ENCODE assay signal across 1 cellular context in the genomic region with DNA sequence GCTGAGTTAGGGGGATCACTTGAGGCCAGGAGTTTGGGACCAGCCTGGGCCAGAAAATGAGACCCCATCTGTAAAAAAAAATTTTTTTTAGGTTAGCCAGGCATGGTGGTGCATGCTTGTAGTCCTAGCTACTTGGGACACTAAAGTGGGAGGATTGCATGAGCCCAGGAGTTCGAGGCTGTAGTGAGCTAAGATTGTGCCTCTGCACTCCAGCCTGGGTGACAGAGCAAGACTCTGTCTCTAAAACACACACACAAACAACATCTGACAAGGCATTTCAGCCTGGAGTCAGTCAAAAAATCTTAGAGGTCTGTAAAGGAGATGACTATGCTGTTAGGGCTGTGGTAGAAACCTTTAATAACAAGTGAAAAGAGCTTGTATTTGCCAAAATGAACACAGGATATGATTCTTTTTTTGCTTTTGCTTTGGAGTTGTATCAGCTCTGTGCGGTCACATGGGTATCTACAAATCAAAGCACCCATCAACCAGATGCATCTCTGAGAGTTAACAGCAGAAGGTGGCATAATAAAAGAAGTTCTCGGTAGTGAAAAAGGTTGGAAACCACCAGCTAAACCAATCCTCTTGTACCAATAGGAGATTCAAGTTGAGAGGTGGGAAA.
TF ChIP-seq lines count a peak whose summit lies in the region.

No MANE protein-coding gene starts in this region.

TF ChIP-seq in GM23338, 12 proteins besides CTCF, POLR2A, EP300 and RAD21 (continued from another document):
- TF ChIP-seq, protein P1, sequence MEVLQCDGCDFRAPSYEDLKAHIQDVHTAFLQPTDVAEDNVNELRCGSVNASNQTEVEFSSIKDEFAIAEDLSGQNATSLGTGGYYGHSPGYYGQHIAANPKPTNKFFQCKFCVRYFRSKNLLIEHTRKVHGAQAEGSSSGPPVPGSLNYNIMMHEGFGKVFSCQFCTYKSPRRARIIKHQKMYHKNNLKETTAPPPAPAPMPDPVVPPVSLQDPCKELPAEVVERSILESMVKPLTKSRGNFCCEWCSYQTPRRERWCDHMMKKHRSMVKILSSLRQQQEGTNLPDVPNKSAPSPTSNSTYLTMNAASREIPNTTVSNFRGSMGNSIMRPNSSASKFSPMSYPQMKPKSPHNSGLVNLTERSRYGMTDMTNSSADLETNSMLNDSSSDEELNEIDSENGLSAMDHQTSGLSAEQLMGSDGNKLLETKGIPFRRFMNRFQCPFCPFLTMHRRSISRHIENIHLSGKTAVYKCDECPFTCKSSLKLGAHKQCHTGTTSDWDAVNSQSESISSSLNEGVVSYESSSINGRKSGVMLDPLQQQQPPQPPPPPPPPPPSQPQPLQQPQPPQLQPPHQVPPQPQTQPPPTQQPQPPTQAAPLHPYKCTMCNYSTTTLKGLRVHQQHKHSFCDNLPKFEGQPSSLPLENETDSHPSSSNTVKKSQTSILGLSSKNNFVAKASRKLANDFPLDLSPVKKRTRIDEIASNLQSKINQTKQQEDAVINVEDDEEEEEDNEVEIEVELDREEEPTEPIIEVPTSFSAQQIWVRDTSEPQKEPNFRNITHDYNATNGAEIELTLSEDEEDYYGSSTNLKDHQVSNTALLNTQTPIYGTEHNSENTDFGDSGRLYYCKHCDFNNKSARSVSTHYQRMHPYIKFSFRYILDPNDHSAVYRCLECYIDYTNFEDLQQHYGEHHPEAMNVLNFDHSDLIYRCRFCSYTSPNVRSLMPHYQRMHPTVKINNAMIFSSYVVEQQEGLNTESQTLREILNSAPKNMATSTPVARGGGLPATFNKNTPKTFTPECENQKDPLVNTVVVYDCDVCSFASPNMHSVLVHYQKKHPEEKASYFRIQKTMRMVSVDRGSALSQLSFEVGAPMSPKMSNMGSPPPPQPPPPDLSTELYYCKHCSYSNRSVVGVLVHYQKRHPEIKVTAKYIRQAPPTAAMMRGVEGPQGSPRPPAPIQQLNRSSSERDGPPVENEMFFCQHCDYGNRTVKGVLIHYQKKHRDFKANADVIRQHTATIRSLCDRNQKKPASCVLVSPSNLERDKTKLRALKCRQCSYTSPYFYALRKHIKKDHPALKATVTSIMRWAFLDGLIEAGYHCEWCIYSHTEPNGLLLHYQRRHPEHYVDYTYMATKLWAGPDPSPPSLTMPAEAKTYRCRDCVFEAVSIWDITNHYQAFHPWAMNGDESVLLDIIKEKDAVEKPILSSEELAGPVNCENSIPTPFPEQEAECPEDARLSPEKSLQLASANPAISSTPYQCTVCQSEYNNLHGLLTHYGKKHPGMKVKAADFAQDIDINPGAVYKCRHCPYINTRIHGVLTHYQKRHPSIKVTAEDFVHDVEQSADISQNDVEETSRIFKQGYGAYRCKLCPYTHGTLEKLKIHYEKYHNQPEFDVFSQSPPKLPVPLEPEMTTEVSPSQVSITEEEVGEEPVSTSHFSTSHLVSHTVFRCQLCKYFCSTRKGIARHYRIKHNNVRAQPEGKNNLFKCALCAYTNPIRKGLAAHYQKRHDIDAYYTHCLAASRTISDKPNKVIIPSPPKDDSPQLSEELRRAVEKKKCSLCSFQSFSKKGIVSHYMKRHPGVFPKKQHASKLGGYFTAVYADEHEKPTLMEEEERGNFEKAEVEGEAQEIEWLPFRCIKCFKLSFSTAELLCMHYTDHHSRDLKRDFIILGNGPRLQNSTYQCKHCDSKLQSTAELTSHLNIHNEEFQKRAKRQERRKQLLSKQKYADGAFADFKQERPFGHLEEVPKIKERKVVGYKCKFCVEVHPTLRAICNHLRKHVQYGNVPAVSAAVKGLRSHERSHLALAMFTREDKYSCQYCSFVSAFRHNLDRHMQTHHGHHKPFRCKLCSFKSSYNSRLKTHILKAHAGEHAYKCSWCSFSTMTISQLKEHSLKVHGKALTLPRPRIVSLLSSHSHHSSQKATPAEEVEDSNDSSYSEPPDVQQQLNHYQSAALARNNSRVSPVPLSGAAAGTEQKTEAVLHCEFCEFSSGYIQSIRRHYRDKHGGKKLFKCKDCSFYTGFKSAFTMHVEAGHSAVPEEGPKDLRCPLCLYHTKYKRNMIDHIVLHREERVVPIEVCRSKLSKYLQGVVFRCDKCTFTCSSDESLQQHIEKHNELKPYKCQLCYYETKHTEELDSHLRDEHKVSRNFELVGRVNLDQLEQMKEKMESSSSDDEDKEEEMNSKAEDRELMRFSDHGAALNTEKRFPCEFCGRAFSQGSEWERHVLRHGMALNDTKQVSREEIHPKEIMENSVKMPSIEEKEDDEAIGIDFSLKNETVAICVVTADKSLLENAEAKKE (CRISPR knock-in tag; IDR thresholded peaks at IDR 0.05) = no peak
